In genomic region chr2:207625014-207625755, GRCh38 we compare ENCODE assay signal across 8 cellular contexts. TPM values are rescaled to one million over a fixed set of nuclear protein-coding genes. Genes with fewer than 3 reads are reported as not detected.
DNase-seq lines count a peak whose midpoint lies in the region; ATAC-seq and TF ChIP-seq lines count a peak whose summit lies in the region.

METTL21A (minus strand) TSS chr2:207625394; CDS start chr2:207624375, 1,019 bp downstream.

- POLR2A ChIA-PET in T-cell (lab: Charles Lee), result interaction anchor here (0.5 to 1.6 kb wide), 11 partner anchors 8 to 860 kb away, joined by 3 to 25 read pairs (median 5); partner anchors contain the start of genes CCNYL1 (in 2 of the 2), CREB1 (in 1 of the 2) and FASTKD2 (in 1 of the 2)

- no peaks in the 10 kb centered on the region for H3K27me3 ChIP-seq in heart right ventricle

- H3K4me3 ChIP-seq in heart right ventricle, result peak within 1 kb of the TSS; percentile 52 to 99 (median 90)

- H3K36me3 Mint-ChIP-seq in T-cell, result peaks cover 10% of the 10 kb centered on the region
- peaks cover 5% of the 10 kb centered on the region for H3K36me3 Mint-ChIP-seq in progenitor cell of endocrine pancreas (ENCODE audit: insufficient read depth)

- peak; percentile 60 for ATAC-seq in HG02840 (IDR thresholded peaks at IDR 0.05; ENCODE audit: low FRiP score, unreplicated experiment)
- peak; percentile 78 to 84 (median 82) for ATAC-seq in T-cell (replicated peaks in 1 of 4)
- ATAC-seq in heart right ventricle, result peak; percentile 89 to 96 (median 93)

- in situ Hi-C loops in GM13976 (cut with MboI; ENCODE audit: low sequenced_read_pairs, unreplicated experiment), result loop anchor here (10.0 kb wide), 1 partner anchor 410 kb away; no protein-coding TSS in a partner anchor

- H3K27ac Mint-ChIP-seq in T-cell (peak within 1 kb of the TSS; percentile 88 to 91), progenitor cell of endocrine pancreas (peak within 1 kb of the TSS; percentile 97)

- H3K4me1 ChIP-seq in heart right ventricle, result peaks cover 0 to 44% (median 25%) of the 10 kb centered on the region in 9 donors

- H3K9me3 ChIP-seq in heart right ventricle, result no peaks in the 10 kb centered on the region

- DNase-seq in GM13976 (ENCODE audit: low spot score), result peak; percentile 98
- DNase-seq in NCI-H1436 (lab: John Stamatoyannopoulos, UW), result peak; percentile 91
- DNase-seq in T-cell, result peak; percentile 90 to 97 (median 94)
- peak; percentile 87 to 91 for DNase-seq in heart right ventricle
- DNase-seq in progenitor cell of endocrine pancreas (ENCODE audit: low spot score, unreplicated experiment), result peak; percentile 72
- peak; percentile 85 for DNase-seq in ureter (ENCODE audit: low spot score)

- TF ChIP-seq CTCF in GM13976 (IDR thresholded peaks at IDR 0.05; ENCODE audit: borderline replicate concordance, control extremely low read depth, extremely low read depth, insufficient read depth, missing control alignments) (peak; percentile 72), heart right ventricle (IDR thresholded peaks at IDR 0.05) (peak; percentile 23 to 55 (median 44)), progenitor cell of endocrine pancreas (IDR thresholded peaks at IDR 0.05; ENCODE audit: unreplicated experiment) (peak; percentile 56)

- H3K4me1 Mint-ChIP-seq in T-cell, result peaks cover 35 to 44% (median 40%) of the 10 kb centered on the region in 3 donors
- H3K4me1 Mint-ChIP-seq in progenitor cell of endocrine pancreas (ENCODE audit: low read depth), result peaks cover 8% of the 10 kb centered on the region

- H3K4me3 Mint-ChIP-seq in T-cell (peak within 1 kb of the TSS; percentile 90 to 92 (median 91)), progenitor cell of endocrine pancreas (ENCODE audit: low read depth) (peak within 1 kb of the TSS; percentile 92)

- H3K36me3 ChIP-seq in heart right ventricle, result peaks cover 0 to 24% (median 8%) of the 10 kb centered on the region in 9 donors

- WGBS in adipose tissue, 3 donors, result 0 to 1% (median 0%) methylated on average over 63 to 79 of the region's 79 CpGs
- WGBS in heart right ventricle, 2 donors, result 0 to 1% methylated on average over 77 to 79 of the region's 79 CpGs

- intact Hi-C loops in heart right ventricle (cut with DNase I), result loop anchor here in 9 of 10 donors (1.0 to 10.0 kb wide), 10 partner anchors 52 to 640 kb away; partner anchors contain the start of genes CCNYL1 (in 6 of the 9), CREB1 (in 1 of the 9) and PIKFYVE (in 1 of the 9)

- CTCF ChIA-PET in T-cell (lab: Charles Lee), result interaction anchor here (0.6 to 2.4 kb wide), 10 partner anchors 9 to 416 kb away, joined by 3 to 23 read pairs (median 4); partner anchors contain the start of genes CCNYL1 (in 1 of the 2), CREB1 (in 1 of the 2) and PLEKHM3 (in 1 of the 2)

- H3K27ac ChIP-seq in adipose tissue (ENCODE audit: low read depth, low read length) (peak within 1 kb of the TSS; percentile 84), heart right ventricle (peak within 1 kb of the TSS; percentile 61 to 99 (median 94))

- H3K9me3 Mint-ChIP-seq in T-cell (no peaks in the 10 kb centered on the region), progenitor cell of endocrine pancreas (ENCODE audit: low read depth) (no peaks in the 10 kb centered on the region)

- no peaks in the 10 kb centered on the region for H3K27me3 Mint-ChIP-seq in T-cell
- peaks cover 6% of the 10 kb centered on the region for H3K27me3 Mint-ChIP-seq in progenitor cell of endocrine pancreas

RNA-seq across cellular contexts. Expression of gene METTL21A, which starts in this region (rescaled TPM):
- total RNA-seq in T-cell (10 to 100 TPM; 14.3 to 23.1 (median 18.2) TPM), heart right ventricle (10 to 100 TPM in 9 of 10 donors, 1 to 10 TPM in 1; 10.0 to 22.5 (median 12.9) TPM), progenitor cell of endocrine pancreas (31.2 and 32.6 TPM in 2 replicates), ureter (12.2 TPM)
- polyA plus RNA-seq in adipose tissue (10 to 100 TPM in 2 of 3 donors, 1 to 10 TPM in 1; 6.8 to 19.1 (median 10.9) TPM), heart right ventricle (10 to 100 TPM; 14.0 to 21.5 TPM)

Comparison
In these comparisons a context has a peak if more than half of its experiments do, and no peak if none do; other contexts are left out.
1. Peak in every context shown above with its lines: DNase-seq, ATAC-seq, H3K4me3 ChIP-seq and H3K27ac ChIP-seq.